ENCODE assay signal across 24 cellular contexts in the genomic region with DNA sequence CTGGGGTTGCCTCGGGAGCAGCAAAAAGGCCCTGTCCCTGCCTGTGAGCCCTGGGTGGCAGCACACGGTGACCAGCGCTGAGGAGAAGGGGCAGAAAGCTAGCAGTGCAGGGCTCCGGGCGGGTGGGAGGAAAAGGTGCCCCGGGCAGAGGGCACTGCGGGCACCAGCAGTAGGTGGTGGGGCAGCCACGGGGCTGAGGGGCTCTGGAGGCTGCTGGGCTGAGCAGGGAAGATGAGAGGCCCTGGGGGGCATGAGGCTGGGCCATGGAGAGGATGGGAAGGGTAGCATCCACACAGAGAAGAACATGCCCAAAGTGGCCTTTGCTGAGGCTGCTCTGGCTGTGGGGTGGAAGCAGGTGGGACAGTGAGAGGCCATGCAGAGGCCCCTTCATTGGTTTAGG.
"Had no signal": no experiment of that assay in that cellular context is flagged by ENCODE, and none has a peak within 500 bp of the region (broad histone marks: within the 10 kb centered on the region; RNA-seq: fewer than 3 reads in every experiment).

No MANE protein-coding gene starts in this region.

- H3K4me1 ChIP-seq: pancreas, prostate gland had no signal

- H3K4me3 ChIP-seq: gastroesophageal sphincter, left ventricle myocardium inferior, pancreas, prostate gland had no signal

- H3K36me3 ChIP-seq: brain microvascular endothelial cell, gastroesophageal sphincter, left ventricle myocardium inferior, pancreas, prostate gland had no signal

- H3K27ac Mint-ChIP-seq: activated T-helper 1 cell treated with anti-CD3 and anti-CD28 coated beads, Interleukin-12 subunit alpha, Interleukin-12 subunit beta, Interleukin-2, Interleukin-4 antibody, amounts not matched to agents 30 ng/mL and 10 ng/mL and 1 ng/mL, durations not matched to agents 14 hours and 24 hours and 36 hours; stimulated activated effector memory CD8-positive, alpha-beta T cell treated with anti-CD3 and anti-CD28 coated beads, Interleukin-12 subunit alpha, Interleukin-12 subunit beta, amount 100 ng/mL, for 72 hours; stimulated activated naive CD8-positive, alpha-beta T cell treated with anti-CD3 and anti-CD28 coated beads, Interleukin-15, amount 100 ng/mL, for 72 hours; T-helper 2 cell treated with Interferon-gamma antibody and Interleukin-4, amounts not matched to agents 5 μg/mL and 100 μg/mL, for 36 hours had no signal

- H3K36me3 Mint-ChIP-seq: stimulated activated effector memory CD8-positive, alpha-beta T cell treated with anti-CD3 and anti-CD28 coated beads, Interleukin-12 subunit alpha, Interleukin-12 subunit beta, amount 100 ng/mL, for 72 hours had no signal

- ATAC-seq: gastroesophageal sphincter; pancreas; stimulated activated effector memory CD8-positive, alpha-beta T cell treated with anti-CD3 and anti-CD28 coated beads, Interleukin-12 subunit alpha, Interleukin-12 subunit beta, amount 100 ng/mL, for 72 hours had no signal

- H3K9me3 Mint-ChIP-seq: stimulated activated effector memory CD8-positive, alpha-beta T cell treated with anti-CD3 and anti-CD28 coated beads, Interleukin-12 subunit alpha, Interleukin-12 subunit beta, amount 100 ng/mL, for 72 hours; T-helper 2 cell treated with Interferon-gamma antibody and Interleukin-4, amounts not matched to agents 5 μg/mL and 100 μg/mL, for 36 hours had no signal

- H3K9me3 ChIP-seq: gastroesophageal sphincter, left ventricle myocardium inferior, pancreas, prostate gland had no signal

- H3K4me3 Mint-ChIP-seq: activated T-helper 1 cell treated with anti-CD3 and anti-CD28 coated beads, Interleukin-12 subunit alpha, Interleukin-12 subunit beta, Interleukin-2, Interleukin-4 antibody, amounts not matched to agents 30 ng/mL and 10 ng/mL and 1 ng/mL, durations not matched to agents 14 hours and 24 hours and 36 hours; stimulated activated effector memory CD8-positive, alpha-beta T cell treated with anti-CD3 and anti-CD28 coated beads, Interleukin-12 subunit alpha, Interleukin-12 subunit beta, amount 100 ng/mL, for 72 hours; stimulated activated naive CD8-positive, alpha-beta T cell treated with anti-CD3 and anti-CD28 coated beads, Interleukin-15, amount 100 ng/mL, for 72 hours; T-helper 2 cell treated with Interferon-gamma antibody and Interleukin-4, amounts not matched to agents 5 μg/mL and 100 μg/mL, for 36 hours had no signal

- DNase-seq: activated CD4-positive, alpha-beta T cell treated with anti-CD3 and anti-CD28 coated beads for 48 hours; activated CD4-positive, alpha-beta T cell treated with anti-CD3 and anti-CD28 coated beads, Interleukin-2, amount 50 U/mL, for 48 hours; activated CD8-positive, alpha-beta memory T cell treated with anti-CD3 and anti-CD28 coated beads for 24 hours; activated gamma-delta T cell treated with Interleukin-2 at 50 U/mL for 16 hours; amniotic stem cell; brain microvascular endothelial cell; caudate nucleus; cortex of kidney; hypothalamus; left ventricle myocardium inferior; mammary epithelial cell; nucleus accumbens; retina; small intestine; stimulated activated CD4-positive, alpha-beta T cell treated with anti-CD3 and anti-CD28 coated beads, Interleukin-4, amount 100 ng/mL, for 24 hours; stimulated activated naive CD8-positive, alpha-beta T cell treated with anti-CD3 and anti-CD28 coated beads, Interleukin-15, amount 100 ng/mL, for 72 hours; substantia nigra; T-helper 1 cell had no signal

- H3K27ac ChIP-seq: brain microvascular endothelial cell, gastroesophageal sphincter, left ventricle myocardium inferior, pancreas, prostate gland had no signal

- H3K4me1 Mint-ChIP-seq: stimulated activated effector memory CD8-positive, alpha-beta T cell treated with anti-CD3 and anti-CD28 coated beads, Interleukin-12 subunit alpha, Interleukin-12 subunit beta, amount 100 ng/mL, for 72 hours; stimulated activated naive CD8-positive, alpha-beta T cell treated with anti-CD3 and anti-CD28 coated beads, Interleukin-15, amount 100 ng/mL, for 72 hours had no signal
